In the genomic region with DNA sequence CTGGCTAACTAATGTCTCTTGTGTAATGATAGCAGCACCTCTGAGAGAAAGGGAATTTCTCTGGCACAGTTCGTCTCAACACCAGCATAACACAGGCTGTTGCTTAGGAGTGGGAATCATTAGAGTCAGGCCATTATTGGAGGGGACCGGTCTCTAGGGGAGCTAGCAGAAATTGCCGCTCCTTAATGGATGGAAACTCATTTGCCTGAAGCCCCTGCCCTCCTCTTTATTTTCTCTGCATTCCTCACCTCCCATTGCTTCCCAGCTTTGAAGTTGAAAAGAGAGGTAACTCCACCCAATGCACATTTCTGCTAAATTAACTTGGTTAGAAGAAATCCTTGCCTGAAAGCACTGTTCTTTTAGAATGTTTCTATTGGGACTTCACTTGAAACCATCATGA, we compare ENCODE assay signal across 1 cellular context.
TF ChIP-seq lines count a peak whose summit lies in the region.

No MANE protein-coding gene starts in this region.

TF ChIP-seq in SK-N-SH treated with all-trans-retinoic acid at 6 μM for 48 hours, 23 proteins besides CTCF, POLR2A, EP300 and RAD21 (continued from another document):
- TF ChIP-seq, protein P1, sequence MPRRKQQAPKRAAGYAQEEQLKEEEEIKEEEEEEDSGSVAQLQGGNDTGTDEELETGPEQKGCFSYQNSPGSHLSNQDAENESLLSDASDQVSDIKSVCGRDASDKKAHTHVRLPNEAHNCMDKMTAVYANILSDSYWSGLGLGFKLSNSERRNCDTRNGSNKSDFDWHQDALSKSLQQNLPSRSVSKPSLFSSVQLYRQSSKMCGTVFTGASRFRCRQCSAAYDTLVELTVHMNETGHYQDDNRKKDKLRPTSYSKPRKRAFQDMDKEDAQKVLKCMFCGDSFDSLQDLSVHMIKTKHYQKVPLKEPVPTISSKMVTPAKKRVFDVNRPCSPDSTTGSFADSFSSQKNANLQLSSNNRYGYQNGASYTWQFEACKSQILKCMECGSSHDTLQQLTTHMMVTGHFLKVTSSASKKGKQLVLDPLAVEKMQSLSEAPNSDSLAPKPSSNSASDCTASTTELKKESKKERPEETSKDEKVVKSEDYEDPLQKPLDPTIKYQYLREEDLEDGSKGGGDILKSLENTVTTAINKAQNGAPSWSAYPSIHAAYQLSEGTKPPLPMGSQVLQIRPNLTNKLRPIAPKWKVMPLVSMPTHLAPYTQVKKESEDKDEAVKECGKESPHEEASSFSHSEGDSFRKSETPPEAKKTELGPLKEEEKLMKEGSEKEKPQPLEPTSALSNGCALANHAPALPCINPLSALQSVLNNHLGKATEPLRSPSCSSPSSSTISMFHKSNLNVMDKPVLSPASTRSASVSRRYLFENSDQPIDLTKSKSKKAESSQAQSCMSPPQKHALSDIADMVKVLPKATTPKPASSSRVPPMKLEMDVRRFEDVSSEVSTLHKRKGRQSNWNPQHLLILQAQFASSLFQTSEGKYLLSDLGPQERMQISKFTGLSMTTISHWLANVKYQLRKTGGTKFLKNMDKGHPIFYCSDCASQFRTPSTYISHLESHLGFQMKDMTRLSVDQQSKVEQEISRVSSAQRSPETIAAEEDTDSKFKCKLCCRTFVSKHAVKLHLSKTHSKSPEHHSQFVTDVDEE (CRISPR knock-in tag; IDR thresholded peaks at IDR 0.05): no peak
- TF ChIP-seq TCF4 (CRISPR knock-in tag; IDR thresholded peaks at IDR 0.05; ENCODE audit: borderline replicate concordance): no peak
- TF ChIP-seq RARB (CRISPR knock-in tag; IDR thresholded peaks at IDR 0.05): no peak
- TF ChIP-seq CSDC2 (CRISPR knock-in tag; IDR thresholded peaks at IDR 0.05): no peak
- TF ChIP-seq OSR1 (CRISPR knock-in tag; IDR thresholded peaks at IDR 0.05): no peak
- no peak for TF ChIP-seq BACH2 (CRISPR knock-in tag; IDR thresholded peaks at IDR 0.05; ENCODE audit: borderline replicate concordance)
- no peak for TF ChIP-seq ZNF565 (CRISPR knock-in tag; conservative IDR thresholded peaks at IDR 0.05; ENCODE audit: low read depth)
- TF ChIP-seq ZFP3 (CRISPR knock-in tag; IDR thresholded peaks at IDR 0.05): no peak
- no peak for TF ChIP-seq SNAI2 (CRISPR knock-in tag; IDR thresholded peaks at IDR 0.05)
- TF ChIP-seq, protein P2, sequence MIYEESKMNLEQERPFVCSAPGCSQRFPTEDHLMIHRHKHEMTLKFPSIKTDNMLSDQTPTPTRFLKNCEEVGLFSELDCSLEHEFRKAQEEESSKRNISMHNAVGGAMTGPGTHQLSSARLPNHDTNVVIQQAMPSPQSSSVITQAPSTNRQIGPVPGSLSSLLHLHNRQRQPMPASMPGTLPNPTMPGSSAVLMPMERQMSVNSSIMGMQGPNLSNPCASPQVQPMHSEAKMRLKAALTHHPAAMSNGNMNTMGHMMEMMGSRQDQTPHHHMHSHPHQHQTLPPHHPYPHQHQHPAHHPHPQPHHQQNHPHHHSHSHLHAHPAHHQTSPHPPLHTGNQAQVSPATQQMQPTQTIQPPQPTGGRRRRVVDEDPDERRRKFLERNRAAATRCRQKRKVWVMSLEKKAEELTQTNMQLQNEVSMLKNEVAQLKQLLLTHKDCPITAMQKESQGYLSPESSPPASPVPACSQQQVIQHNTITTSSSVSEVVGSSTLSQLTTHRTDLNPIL (CRISPR knock-in tag; IDR thresholded peaks at IDR 0.05; ENCODE audit: low read depth): no peak
- TF ChIP-seq ESRRG (CRISPR knock-in tag; IDR thresholded peaks at IDR 0.05): no peak
- TF ChIP-seq ARNTL (CRISPR knock-in tag; IDR thresholded peaks at IDR 0.05; ENCODE audit: borderline replicate concordance, low read depth): no peak
